Comparison of ENCODE assay signal across 8 cellular contexts in the genomic region with DNA sequence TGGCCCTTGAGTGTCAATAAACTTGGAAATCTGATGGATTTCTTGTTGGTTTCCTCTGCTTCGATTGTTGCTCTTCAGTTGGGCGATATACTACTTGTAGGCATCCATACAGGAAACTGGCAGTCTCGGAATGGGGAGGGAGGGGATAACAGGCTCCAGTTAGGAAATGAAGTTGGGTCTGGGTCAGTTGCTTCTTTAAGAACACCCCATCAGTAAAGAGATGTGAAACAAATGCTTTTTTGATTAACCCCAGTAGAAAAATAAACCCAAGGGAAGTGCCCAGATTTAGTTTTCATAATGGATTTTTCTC. TPM values are rescaled to one million over a fixed set of nuclear protein-coding genes. Genes with fewer than 3 reads are reported as not detected.
DNase-seq lines count a peak whose midpoint lies in the region; TF ChIP-seq lines count a peak whose summit lies in the region.

No MANE protein-coding gene starts in this region.

- no peaks in the 10 kb centered on the region for H3K9me2 ChIP-seq in OCI-LY1 (ENCODE audit: low read depth, low read length)

- peaks cover 16% of the 10 kb centered on the region for H3K4me1 ChIP-seq in ACC112 (ENCODE audit: control insufficient read depth, insufficient read depth, low read length, unreplicated experiment)
- peaks cover 28% of the 10 kb centered on the region for H3K4me1 ChIP-seq in OCI-LY1 (ENCODE audit: insufficient read depth, low read length, severe bottlenecking)
- no peaks in the 10 kb centered on the region for H3K4me1 ChIP-seq in prostate gland (replicated peaks)

- peak overlapping the region; percentile 82 for H3K4me2 ChIP-seq in OCI-LY1 (ENCODE audit: low read length)

- no peaks in the 10 kb centered on the region for H4K20me1 ChIP-seq in OCI-LY1 (ENCODE audit: insufficient read depth, low read length)

- peak; percentile 2 for DNase-seq in GM20000 (ENCODE audit: low spot score)
- DNase-seq in epithelial cell of esophagus (ENCODE audit: low read depth): no peak
- no peak for DNase-seq in prostate gland (ENCODE audit: low spot score)
- DNase-seq in NCI-H2107 treated with DMSO at 0.1 percent for 48 hours (lab: John Stamatoyannopoulos, UW; ENCODE audit: unreplicated experiment): no peak
- DNase-seq in NCI-H2029 (lab: John Stamatoyannopoulos, UW): no peak
- DNase-seq in cerebellar cortex (ENCODE audit: low spot score): no peak

- no peaks in the 10 kb centered on the region for H3F3A ChIP-seq in OCI-LY1 (ENCODE audit: insufficient read depth, low read length)

- 0% methylated on average over 3 of the region's 3 CpGs for WGBS in prostate gland

- H2AFZ ChIP-seq in ACC112 (ENCODE audit: low read length, unreplicated experiment) (peak overlapping the region; percentile 95), OCI-LY1 (ENCODE audit: low read length) (no peak overlapping the region)

- H3K27ac ChIP-seq in ACC112 (ENCODE audit: low read depth, low read length): peak overlapping the region; percentile 39; the same call in 1 of the 2 replicates
- no peak overlapping the region for H3K27ac ChIP-seq in OCI-LY1 (ENCODE audit: low read depth, low read length, poor library complexity, severe bottlenecking)
- H3K27ac ChIP-seq in prostate gland: peak overlapping the region; percentile 96 to 98

- H3K9ac ChIP-seq in OCI-LY1 (ENCODE audit: low read length): peak overlapping the region; percentile 97

- TF ChIP-seq CTCF in GM20000 (IDR thresholded peaks at IDR 0.05; ENCODE audit: extremely low read depth, missing control alignments) (no peak), OCI-LY1 (IDR thresholded peaks at IDR 0.05; ENCODE audit: low read length) (no peak), epithelial cell of esophagus (IDR thresholded peaks at IDR 0.05; ENCODE audit: insufficient read depth, low read depth, low read length, missing control alignments) (no peak), prostate gland (IDR thresholded peaks at IDR 0.05) (no peak)

- H3K27me3 ChIP-seq in ACC112 (ENCODE audit: insufficient read depth, low read length) (no peaks in the 10 kb centered on the region), OCI-LY1 (ENCODE audit: insufficient read depth, low read length) (no peaks in the 10 kb centered on the region; the same call in 1 of the 2 replicates), prostate gland (replicated peaks; ENCODE audit: insufficient read depth) (no peaks in the 10 kb centered on the region)

- H3K79me2 ChIP-seq in ACC112 (ENCODE audit: control insufficient read depth, insufficient read depth, low read length, unreplicated experiment) (peaks cover 55% of the 10 kb centered on the region), OCI-LY1 (ENCODE audit: insufficient read depth, low read length) (peaks cover 42% of the 10 kb centered on the region)

- peaks cover 6% of the 10 kb centered on the region; the same call in 1 of the 2 replicates for H3K36me3 ChIP-seq in ACC112 (ENCODE audit: insufficient read depth, low read length)
- H3K36me3 ChIP-seq in OCI-LY1 (ENCODE audit: insufficient read depth, low read length): no peaks in the 10 kb centered on the region
- no peaks in the 10 kb centered on the region for H3K36me3 ChIP-seq in prostate gland

- H3K4me3 ChIP-seq in ACC112 (ENCODE audit: low read depth, low read length) (peak overlapping the region; percentile 79), OCI-LY1 (ENCODE audit: low read depth, low read length, poor library complexity, severe bottlenecking) (peak overlapping the region; percentile 98), epithelial cell of esophagus (ENCODE audit: low read length) (peak overlapping the region; percentile 67), prostate gland (peak overlapping the region; percentile 80 to 87)

- H3K9me3 ChIP-seq in OCI-LY1 (ENCODE audit: low read length): peaks cover 2% of the 10 kb centered on the region; the same call in 1 of the 2 replicates
- H3K9me3 ChIP-seq in prostate gland: no peaks in the 10 kb centered on the region

- intact Hi-C loops in prostate gland (cut with DNase I): no loop called here

- no peak for TF ChIP-seq POLR2A in prostate gland (IDR thresholded peaks at IDR 0.05)

RNA-seq across cellular contexts. Expression of a gene that starts 0.7 kb away (rescaled TPM):
- 10 to 100 TPM; 36.1 to 36.4 TPM for total RNA-seq in prostate gland

RNA-seq across cellular contexts. Expression of a gene that starts 48.6 kb away (rescaled TPM):
- total RNA-seq in prostate gland: under 1 TPM in 1 of 2 donors, not detected in 1; 0.51 TPM
